ENCODE assay signal across 23 cellular contexts in the genomic region with DNA sequence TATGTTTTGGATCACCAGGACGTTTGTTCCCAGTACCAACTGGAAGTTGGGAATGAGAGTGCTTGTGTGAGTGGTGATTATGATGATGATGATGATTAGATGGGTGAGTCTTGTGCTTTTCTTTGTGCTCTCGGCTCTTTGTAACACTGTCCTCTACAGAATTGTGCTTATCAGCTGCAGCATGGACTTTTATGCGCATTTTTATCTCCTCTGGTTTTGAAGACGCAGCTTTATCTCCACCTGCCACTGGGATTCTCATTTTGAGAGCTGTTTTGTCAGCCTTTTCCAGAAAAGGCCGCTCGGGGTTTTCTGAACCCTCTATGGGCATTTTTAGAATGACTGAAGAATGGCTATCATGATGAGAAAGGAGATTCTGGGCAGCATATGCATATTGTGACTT. TPM values are rescaled to one million over a fixed set of nuclear protein-coding genes. Genes with fewer than 3 reads are reported as not detected.
A peak's percentile ranks its signal among the peaks of the same experiment; 100 is the strongest.
DNase-seq lines count a peak whose midpoint lies in the region; ATAC-seq and TF ChIP-seq lines count a peak whose summit lies in the region.
"Had no signal": no experiment of that assay in that cellular context is flagged by ENCODE, and none has a peak within 500 bp of the region (broad histone marks: within the 10 kb centered on the region; RNA-seq: fewer than 3 reads in every experiment).

No MANE protein-coding gene starts in this region.

- H3K27me3 ChIP-seq in PC-3 (ENCODE audit: low read length) (no peaks in the 10 kb centered on the region), lower lobe of right lung (ENCODE audit: low read depth) (no peaks in the 10 kb centered on the region)
- H3K27me3 ChIP-seq: BE2C had no signal

- DNase-seq in activated T-cell treated with anti-CD3 and anti-CD28 coated beads, Interleukin-2, amount 50 U/mL, for 24 hours: no peak
- DNase-seq in activated T-cell treated with anti-CD3 and anti-CD28 coated beads, Interleukin-2, amount 50 U/mL, for 4 hours: no peak
- DNase-seq in PC-3 (no peak), endothelial cell (ENCODE audit: low spot score) (no peak), lower lobe of right lung (no peak)
- DNase-seq in stimulated activated CD8-positive, alpha-beta memory T cell treated with anti-CD3 and anti-CD28 coated beads, Interleukin-4, amount 100 ng/mL, for 48 hours: no peak
- DNase-seq in activated naive CD4-positive, alpha-beta T cell treated with anti-CD3 and anti-CD28 coated beads, Interleukin-2, amount 50 U/mL, for 72 hours (ENCODE audit: low spot score in 2 of 2): no peak
- DNase-seq: 8988T, ACHN, BE2C, DMS153, DND-41, KG1, NCI-H1048, NCI-H1417, NCI-H1694, NCI-H2029 treated with DMSO at 0.1 percent for 48 hours, NCI-H2227 treated with DMSO at 0.1 percent for 48 hours, NCI-H526 treated with DMSO at 0.1 percent for 48 hours, SHP77 had no signal

- peaks cover 35% of the 10 kb centered on the region for H3K4me1 Mint-ChIP-seq in activated T-cell treated with anti-CD3 and anti-CD28 coated beads, Interleukin-2, amount 50 U/mL, for 24 hours (ENCODE audit: low read depth)
- peaks cover 6% of the 10 kb centered on the region for H3K4me1 Mint-ChIP-seq in activated T-cell treated with anti-CD3 and anti-CD28 coated beads, Interleukin-2, amount 50 U/mL, for 4 hours (ENCODE audit: low read depth)
- H3K4me1 Mint-ChIP-seq in endothelial cell (ENCODE audit: unreplicated experiment): no peaks in the 10 kb centered on the region
- H3K4me1 Mint-ChIP-seq: CD14-positive monocyte had no signal

- no peaks in the 10 kb centered on the region for H3K9me3 ChIP-seq in PC-3 (ENCODE audit: low read length)
- no peaks in the 10 kb centered on the region for H3K9me3 ChIP-seq in lower lobe of right lung
- H3K9me3 ChIP-seq: BE2C had no signal

- H3K36me3 Mint-ChIP-seq in activated T-cell treated with anti-CD3 and anti-CD28 coated beads, Interleukin-2, amount 50 U/mL, for 24 hours (ENCODE audit: low read depth): peaks cover 94% of the 10 kb centered on the region
- peaks cover 57% of the 10 kb centered on the region for H3K36me3 Mint-ChIP-seq in activated T-cell treated with anti-CD3 and anti-CD28 coated beads, Interleukin-2, amount 50 U/mL, for 4 hours (ENCODE audit: insufficient read depth)
- H3K36me3 Mint-ChIP-seq in endothelial cell (ENCODE audit: low read depth, unreplicated experiment): peaks cover 24% of the 10 kb centered on the region
- H3K36me3 Mint-ChIP-seq in activated naive CD4-positive, alpha-beta T cell treated with anti-CD3 and anti-CD28 coated beads, Interleukin-2, amount 50 U/mL, for 72 hours: peaks cover 21 to 40% of the 10 kb centered on the region in 2 donors

- H3K9me3 Mint-ChIP-seq in activated T-cell treated with anti-CD3 and anti-CD28 coated beads, Interleukin-2, amount 50 U/mL, for 24 hours: no peaks in the 10 kb centered on the region
- no peaks in the 10 kb centered on the region for H3K9me3 Mint-ChIP-seq in activated T-cell treated with anti-CD3 and anti-CD28 coated beads, Interleukin-2, amount 50 U/mL, for 4 hours
- no peaks in the 10 kb centered on the region for H3K9me3 Mint-ChIP-seq in endothelial cell (ENCODE audit: unreplicated experiment)
- H3K9me3 Mint-ChIP-seq in activated naive CD4-positive, alpha-beta T cell treated with anti-CD3 and anti-CD28 coated beads, Interleukin-2, amount 50 U/mL, for 72 hours: no peaks in the 10 kb centered on the region

- H3K27ac ChIP-seq in PC-3 (ENCODE audit: low read length): no peak overlapping the region
- no peak overlapping the region for H3K27ac ChIP-seq in lower lobe of right lung
- H3K27ac ChIP-seq: RWPE1 had no signal

- CTCF ChIA-PET in PC-3 (lab: Charles Lee): no interaction called here

- H3K27ac Mint-ChIP-seq in activated T-cell treated with anti-CD3 and anti-CD28 coated beads, Interleukin-2, amount 50 U/mL, for 24 hours: peak overlapping the region; percentile 42
- H3K27ac Mint-ChIP-seq in endothelial cell (ENCODE audit: unreplicated experiment): no peak overlapping the region
- no peak overlapping the region for H3K27ac Mint-ChIP-seq in activated naive CD4-positive, alpha-beta T cell treated with anti-CD3 and anti-CD28 coated beads, Interleukin-2, amount 50 U/mL, for 72 hours

- peaks cover 7% of the 10 kb centered on the region; the same call in 1 of the 2 replicates for H4K20me1 ChIP-seq in PC-3 (ENCODE audit: low read length)

- TF ChIP-seq CTCF in PC-3 (conservative IDR thresholded peaks at IDR 0.05; ENCODE audit: low read depth, low read length): no peak
- no peak for TF ChIP-seq CTCF in endothelial cell (IDR thresholded peaks at IDR 0.05; ENCODE audit: unreplicated experiment)
- no peak for TF ChIP-seq CTCF in lower lobe of right lung (IDR thresholded peaks at IDR 0.05)

- peaks cover 30% of the 10 kb centered on the region for H3K79me2 ChIP-seq in PC-3 (ENCODE audit: low read length)

- H3K4me1 ChIP-seq in PC-3 (ENCODE audit: insufficient read depth, low read length) (no peaks in the 10 kb centered on the region), lower lobe of right lung (peaks cover 22% of the 10 kb centered on the region)
- H3K4me1 ChIP-seq: BE2C had no signal

- peaks cover 82% of the 10 kb centered on the region for H3K36me3 ChIP-seq in PC-3 (ENCODE audit: low read depth, low read length)
- peaks cover 84% of the 10 kb centered on the region for H3K36me3 ChIP-seq in lower lobe of right lung

- H3F3A ChIP-seq in PC-3 (ENCODE audit: low read length, unreplicated experiment): no peaks in the 10 kb centered on the region

- H3K4me2 ChIP-seq in PC-3 (ENCODE audit: low read length): no peak overlapping the region

- H2AFZ ChIP-seq in PC-3 (ENCODE audit: low read length): no peak overlapping the region

- H3K4me3 ChIP-seq in PC-3 (ENCODE audit: low read length) (no peak overlapping the region), lower lobe of right lung (no peak overlapping the region)

- intact Hi-C loops in PC-3 (cut with micrococcal nuclease): no loop called here
- intact Hi-C loops in lower lobe of right lung (cut with DNase I): no loop called here

- no peaks in the 10 kb centered on the region for H3K9me2 ChIP-seq in PC-3 (replicated peaks; ENCODE audit: low read length)

- POLR2A ChIA-PET in PC-3 (lab: Charles Lee; ENCODE audit: unreplicated experiment): no interaction called here

- BruUV-seq in PC-3 (replicated peaks; lab: Mats Ljungman, UMichigan): TSS peak; percentile 1

- H3K27me3 Mint-ChIP-seq in activated T-cell treated with anti-CD3 and anti-CD28 coated beads, Interleukin-2, amount 50 U/mL, for 24 hours: no peaks in the 10 kb centered on the region
- no peaks in the 10 kb centered on the region for H3K27me3 Mint-ChIP-seq in activated T-cell treated with anti-CD3 and anti-CD28 coated beads, Interleukin-2, amount 50 U/mL, for 4 hours (ENCODE audit: low read depth)
- H3K27me3 Mint-ChIP-seq in endothelial cell (ENCODE audit: unreplicated experiment): no peaks in the 10 kb centered on the region

- H3K9ac ChIP-seq in PC-3 (ENCODE audit: low read length): no peak overlapping the region

- ATAC-seq in activated T-cell treated with anti-CD3 and anti-CD28 coated beads, Interleukin-2, amount 50 U/mL, for 4 hours: no peak
- ATAC-seq in PC-3: no peak
- no peak for ATAC-seq in activated naive CD4-positive, alpha-beta T cell treated with anti-CD3 and anti-CD28 coated beads, Interleukin-2, amount 50 U/mL, for 72 hours
- no peak for ATAC-seq in lower lobe of right lung
- ATAC-seq: Panc1 had no signal

- no peak overlapping the region for H3K4me3 Mint-ChIP-seq in activated T-cell treated with anti-CD3 and anti-CD28 coated beads, Interleukin-2, amount 50 U/mL, for 24 hours
- no peak overlapping the region for H3K4me3 Mint-ChIP-seq in activated T-cell treated with anti-CD3 and anti-CD28 coated beads, Interleukin-2, amount 50 U/mL, for 4 hours
- H3K4me3 Mint-ChIP-seq in endothelial cell (ENCODE audit: unreplicated experiment): peak overlapping the region; percentile 63
- H3K4me3 Mint-ChIP-seq: CD14-positive monocyte had no signal

RNA-seq across cellular contexts. Expression of a gene that starts 11.5 kb away (rescaled TPM):
- 10 to 100 TPM; 47.9 to 68.1 (median 68.0) TPM for total RNA-seq in activated T-cell treated with anti-CD3 and anti-CD28 coated beads, Interleukin-2, amount 50 U/mL, for 4 hours
- total RNA-seq in PC-3 (2014; rRNA removed): 33.3 and 33.4 TPM in 2 replicates
- 37.5 TPM for total RNA-seq in endothelial cell (ENCODE audit: unreplicated experiment)
- 10 to 100 TPM; 45.9 to 58.5 TPM for total RNA-seq in activated naive CD4-positive, alpha-beta T cell treated with anti-CD3 and anti-CD28 coated beads, Interleukin-2, amount 50 U/mL, for 72 hours
- total RNA-seq in lower lobe of right lung: 38.3 TPM

RNA-seq across cellular contexts. Expression of a gene that starts 22.9 kb away (rescaled TPM):
- 10 to 100 TPM; 33.7 to 37.7 (median 35.9) TPM for total RNA-seq in activated T-cell treated with anti-CD3 and anti-CD28 coated beads, Interleukin-2, amount 50 U/mL, for 4 hours
- total RNA-seq in PC-3 (2014; rRNA removed): 15.1 and 20.7 TPM in 2 replicates
- 46.1 TPM for total RNA-seq in endothelial cell (ENCODE audit: unreplicated experiment)
- total RNA-seq in activated naive CD4-positive, alpha-beta T cell treated with anti-CD3 and anti-CD28 coated beads, Interleukin-2, amount 50 U/mL, for 72 hours: 10 to 100 TPM; 72.9 to 88.2 TPM
- 34.1 TPM for total RNA-seq in lower lobe of right lung
